Comparison of ENCODE assay signal across 8 cellular contexts in the genomic region with DNA sequence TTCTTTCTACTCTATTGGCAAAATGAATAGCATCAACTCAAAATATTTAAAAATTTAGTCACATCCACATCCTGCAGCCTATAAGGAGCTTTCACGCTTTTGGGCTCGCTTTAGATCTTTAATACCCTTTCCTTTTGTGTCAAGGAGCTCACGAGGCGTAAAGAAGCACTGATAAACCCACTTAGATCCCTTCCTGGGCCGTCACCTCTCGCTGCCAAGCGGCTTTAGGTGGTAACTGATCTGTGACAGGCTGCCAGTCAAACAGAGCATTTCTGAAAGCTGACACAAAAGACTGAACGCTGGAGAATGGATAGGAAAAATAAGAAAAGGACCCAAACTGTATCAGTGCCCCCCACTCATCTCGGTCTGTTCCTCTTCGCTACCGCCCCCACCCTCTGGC.
DNase-seq lines count a peak whose midpoint lies in the region; ATAC-seq and TF ChIP-seq lines count a peak whose summit lies in the region.

No MANE protein-coding gene starts in this region.

- no peak overlapping the region for H3K4me3 Mint-ChIP-seq in naive thymus-derived CD8-positive, alpha-beta T cell

- DNase-seq in ELF-1 (ENCODE audit: low read depth, low spot score), result peak; percentile 15
- DNase-seq in NCI-H345 (lab: John Stamatoyannopoulos, UW), result peak; percentile 60
- peak; percentile 21 for DNase-seq in kidney glomerular epithelial cell (lab: John Stamatoyannopoulos, UW)
- DNase-seq in NCI-H510A treated with DMSO at 0.1 percent for 48 hours (lab: John Stamatoyannopoulos, UW), result no peak
- DNase-seq in naive thymus-derived CD8-positive, alpha-beta T cell, result no peak
- DNase-seq in lower lobe of right lung, result no peak

- no peak overlapping the region for H3K27ac Mint-ChIP-seq in naive thymus-derived CD8-positive, alpha-beta T cell

- no peak overlapping the region for H3K27ac ChIP-seq in lower lobe of right lung

- intact Hi-C loops in lower lobe of right lung (cut with DNase I), result no loop called here

- H3K9me3 Mint-ChIP-seq in naive thymus-derived CD8-positive, alpha-beta T cell, result no peaks in the 10 kb centered on the region

- no peak for TF ChIP-seq CTCF in lower lobe of right lung (IDR thresholded peaks at IDR 0.05)

- H3K27me3 ChIP-seq in lower lobe of right lung (ENCODE audit: low read depth), result no peaks in the 10 kb centered on the region

- H3K4me1 ChIP-seq in lower lobe of right lung, result no peaks in the 10 kb centered on the region

- H3K36me3 Mint-ChIP-seq in naive thymus-derived CD8-positive, alpha-beta T cell, result no peaks in the 10 kb centered on the region

- POLR2A ChIA-PET in naive thymus-derived CD8-positive, alpha-beta T cell (lab: Charles Lee), result no interaction called here

- ATAC-seq in GM21786 (IDR thresholded peaks at IDR 0.05; ENCODE audit: unreplicated experiment) (peak; percentile 17), GM19324 (IDR thresholded peaks at IDR 0.05; ENCODE audit: low FRiP score, unreplicated experiment) (no peak), lower lobe of right lung (no peak)
- no peak for ATAC-seq in naive thymus-derived CD8-positive, alpha-beta T cell

- H3K4me1 Mint-ChIP-seq in naive thymus-derived CD8-positive, alpha-beta T cell, result no peaks in the 10 kb centered on the region

- H3K4me3 ChIP-seq in lower lobe of right lung, result no peak overlapping the region

- no peaks in the 10 kb centered on the region for H3K9me3 ChIP-seq in lower lobe of right lung

- H3K27me3 Mint-ChIP-seq in naive thymus-derived CD8-positive, alpha-beta T cell, result no peaks in the 10 kb centered on the region

- H3K36me3 ChIP-seq in lower lobe of right lung, result no peaks in the 10 kb centered on the region

Comparison
In these comparisons a context has a peak if more than half of its experiments do, and no peak if none do; other contexts are left out.
1. DNase-seq: peak in ELF-1 (single experiment), NCI-H345 (single experiment) and kidney glomerular epithelial cell (single experiment); none in NCI-H510A treated with DMSO at 0.1 percent for 48 hours (single experiment), naive thymus-derived CD8-positive, alpha-beta T cell (0 of 10) and lower lobe of right lung (single experiment).